In the genomic region with DNA sequence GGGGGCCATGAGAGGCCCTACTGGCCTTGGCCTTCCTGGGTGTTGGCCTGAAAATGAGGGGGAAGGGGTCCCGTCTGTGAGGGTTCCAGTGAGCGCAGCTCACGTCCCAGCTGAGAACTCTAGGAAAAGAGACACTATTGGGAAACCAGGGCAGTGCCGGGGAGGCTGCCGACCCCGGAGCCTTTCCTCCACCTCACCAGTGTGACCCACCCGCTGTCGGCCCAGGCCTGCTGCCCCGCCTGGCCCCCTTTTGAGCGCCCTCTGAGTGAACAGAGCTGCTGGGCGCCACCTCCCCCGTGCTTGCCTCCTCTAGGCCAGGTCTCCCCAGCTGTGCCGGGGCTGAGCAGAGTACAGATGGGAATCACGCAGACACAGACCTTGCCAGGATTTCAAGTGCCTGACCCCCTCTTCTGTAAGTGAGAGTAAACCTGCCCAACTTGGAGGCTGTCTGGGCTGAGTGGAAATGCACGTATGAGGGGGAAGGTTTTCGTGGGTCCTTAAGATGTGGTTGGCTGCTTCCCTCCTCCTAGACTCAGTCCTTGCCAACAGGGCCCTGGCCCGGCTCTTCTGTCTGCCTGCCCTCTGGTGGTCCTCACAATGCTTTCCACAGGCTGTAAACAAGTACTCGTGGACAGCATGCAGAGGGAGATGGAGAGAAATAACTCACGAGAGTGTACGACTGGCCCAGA, we compare ENCODE assay signal across 15 cellular contexts. TPM values are rescaled to one million over a fixed set of nuclear protein-coding genes. Genes with fewer than 3 reads are reported as not detected.
DNase-seq lines count a peak whose midpoint lies in the region; ATAC-seq and TF ChIP-seq lines count a peak whose summit lies in the region.
"Had no signal": no experiment of that assay in that cellular context is flagged by ENCODE, and none has a peak within 500 bp of the region (broad histone marks: within the 10 kb centered on the region; RNA-seq: fewer than 3 reads in every experiment).

No MANE protein-coding gene starts in this region.

- peak overlapping the region; percentile 64 for H2BK120ac ChIP-seq in neuronal stem cell (ENCODE audit: low read depth, low read length)

- peak overlapping the region; percentile 93 for H2BK15ac ChIP-seq in neuronal stem cell (ENCODE audit: low read length)

- H3K27ac ChIP-seq in CD8-positive, alpha-beta T cell (ENCODE audit: low read depth, low read length), result no peak overlapping the region
- H3K27ac ChIP-seq in ectodermal cell (ENCODE audit: insufficient read depth, low read depth, low read length, poor library complexity, severe bottlenecking) (peak overlapping the region; percentile 50), neuronal stem cell (replicated peaks; ENCODE audit: low read length) (no peak overlapping the region)

- ATAC-seq in CD8-positive, alpha-beta T cell, result no peak
- no peak for ATAC-seq in HG02870 (IDR thresholded peaks at IDR 0.05; ENCODE audit: unreplicated experiment)

- H3K27ac Mint-ChIP-seq in CD8-positive, alpha-beta T cell, result peak overlapping the region; percentile 41
- H3K27ac Mint-ChIP-seq in activated CD4-positive, alpha-beta T cell treated with anti-CD3 and anti-CD28 coated beads, Interleukin-2, amount 10 ng/mL, durations not matched to agents 7 days and 5 days, result no peak overlapping the region
- H3K27ac Mint-ChIP-seq: memory B cell had no signal

- H4K8ac ChIP-seq in neuronal stem cell (ENCODE audit: low read depth, low read length), result no peak overlapping the region

- POLR2A ChIA-PET in CD8-positive, alpha-beta T cell (lab: Charles Lee), result no interaction called here
- POLR2A ChIA-PET in activated CD4-positive, alpha-beta T cell treated with anti-CD3 and anti-CD28 coated beads, Interleukin-2, amount 10 ng/mL, durations not matched to agents 7 days and 5 days (lab: Charles Lee), result no interaction called here

- no peaks in the 10 kb centered on the region for H3K9me3 ChIP-seq in CD8-positive, alpha-beta T cell (ENCODE audit: low read length)
- H3K9me3 ChIP-seq in ectodermal cell (ENCODE audit: control insufficient read depth, low read length) (no peaks in the 10 kb centered on the region), neuronal stem cell (replicated peaks in 1 of 2; ENCODE audit: control insufficient read depth in 2 of 2, insufficient read depth in 1 of 2, low read depth in 1 of 2, low read length in 2 of 2) (peaks cover 0 to 2% of the 10 kb centered on the region in 2 donors)
- H3K9me3 ChIP-seq: upper lobe of left lung had no signal

- H3K14ac ChIP-seq in neuronal stem cell (ENCODE audit: low read length), result peak overlapping the region; percentile 1

- peaks cover 6% of the 10 kb centered on the region for H3K4me1 ChIP-seq in CD8-positive, alpha-beta T cell (ENCODE audit: insufficient read depth, low read length)
- H3K4me1 ChIP-seq in ectodermal cell (ENCODE audit: control insufficient read depth, insufficient read depth, low read length) (peaks cover 41% of the 10 kb centered on the region), neuronal stem cell (ENCODE audit: control insufficient read depth in 2 of 2, insufficient read depth in 1 of 2, low read depth in 1 of 2, low read length in 2 of 2) (peaks cover 3 to 24% of the 10 kb centered on the region in 2 donors)
- H3K4me1 ChIP-seq: upper lobe of left lung had no signal

- peak overlapping the region; percentile 71 for H2AFZ ChIP-seq in neuronal stem cell (ENCODE audit: low read length)

- peak overlapping the region; percentile 99 for H3K18ac ChIP-seq in neuronal stem cell (ENCODE audit: low read length)

- peaks cover 6% of the 10 kb centered on the region for H3K4me1 Mint-ChIP-seq in CD8-positive, alpha-beta T cell (ENCODE audit: low read depth)
- peaks cover 7% of the 10 kb centered on the region for H3K4me1 Mint-ChIP-seq in activated CD4-positive, alpha-beta T cell treated with anti-CD3 and anti-CD28 coated beads, Interleukin-2, amount 10 ng/mL, durations not matched to agents 7 days and 5 days

- H3K9ac ChIP-seq in neuronal stem cell (ENCODE audit: low read depth, low read length, poor library complexity), result no peak overlapping the region

- H2BK12ac ChIP-seq in neuronal stem cell (ENCODE audit: low read length), result peak overlapping the region; percentile 97

- H3K36me3 Mint-ChIP-seq in CD8-positive, alpha-beta T cell, result no peaks in the 10 kb centered on the region
- H3K36me3 Mint-ChIP-seq in activated CD4-positive, alpha-beta T cell treated with anti-CD3 and anti-CD28 coated beads, Interleukin-2, amount 10 ng/mL, durations not matched to agents 7 days and 5 days (ENCODE audit: low read depth), result no peaks in the 10 kb centered on the region

- H3K4ac ChIP-seq in neuronal stem cell (ENCODE audit: low read length), result peak overlapping the region; percentile 19

- peaks cover 5% of the 10 kb centered on the region for H3K27me3 Mint-ChIP-seq in CD8-positive, alpha-beta T cell (ENCODE audit: low read depth)
- H3K27me3 Mint-ChIP-seq in activated CD4-positive, alpha-beta T cell treated with anti-CD3 and anti-CD28 coated beads, Interleukin-2, amount 10 ng/mL, durations not matched to agents 7 days and 5 days, result peaks cover 8% of the 10 kb centered on the region

- WGBS in ectodermal cell, 2 experiments, result 75 to 76% methylated on average over 20 of the region's 20 CpGs
- no CpG with 5 or more reads among the region's 20 CpGs for WGBS in neuronal stem cell (ENCODE audit: extremely low coverage in 2 of 2, insufficient read length in 2 of 2, insufficient replicate concordance in 1 of 2), 2 donors

- no peaks in the 10 kb centered on the region for H3K9me3 Mint-ChIP-seq in CD8-positive, alpha-beta T cell
- H3K9me3 Mint-ChIP-seq in activated CD4-positive, alpha-beta T cell treated with anti-CD3 and anti-CD28 coated beads, Interleukin-2, amount 10 ng/mL, durations not matched to agents 7 days and 5 days, result no peaks in the 10 kb centered on the region

- H3K36me3 ChIP-seq in CD8-positive, alpha-beta T cell (ENCODE audit: insufficient read depth, low read length), result no peaks in the 10 kb centered on the region
- no peaks in the 10 kb centered on the region for H3K36me3 ChIP-seq in ectodermal cell (ENCODE audit: control insufficient read depth, insufficient read depth, low read length)
- no peaks in the 10 kb centered on the region for H3K36me3 ChIP-seq in neuronal stem cell (replicated peaks in 1 of 2; ENCODE audit: control insufficient read depth in 2 of 2, insufficient read depth in 2 of 2, low read length in 2 of 2)
- H3K36me3 ChIP-seq: upper lobe of left lung had no signal

- DNase-seq in CD8-positive, alpha-beta T cell, result no peak
- DNase-seq in NCI-H2227 treated with DMSO at 0.1 percent for 48 hours (lab: John Stamatoyannopoulos, UW), result peak; percentile 57
- no peak for DNase-seq in neuronal stem cell (ENCODE audit: low spot score)
- no peak for DNase-seq in activated CD4-positive, alpha-beta T cell treated with anti-CD3 and anti-CD28 coated beads, Interleukin-2, amount 10 ng/mL, durations not matched to agents 7 days and 5 days
- no peak for DNase-seq in activated T-cell treated with anti-CD3 and anti-CD28 coated beads, Interleukin-2, amount 50 U/mL, for 48 hours
- DNase-seq in HT-29 (ENCODE audit: low spot score), result no peak
- DNase-seq: activated CD8-positive, alpha-beta memory T cell treated with anti-CD3 and anti-CD28 coated beads for 24 hours; activated naive CD4-positive, alpha-beta T cell treated with Interleukin-2 at 50 U/mL for 16 hours; DMS53; MM.1S; stimulated activated CD4-positive, alpha-beta T cell treated with anti-CD3 and anti-CD28 coated beads, Interleukin-15, amount 100 ng/mL, for 24 hours; upper lobe of left lung had no signal

- H3K23ac ChIP-seq in neuronal stem cell (ENCODE audit: low read depth, low read length, poor library complexity), result no peak overlapping the region

- TF ChIP-seq CTCF in CD8-positive, alpha-beta T cell (IDR thresholded peaks at IDR 0.05), result no peak

- H2BK5ac ChIP-seq in neuronal stem cell (ENCODE audit: low read length), result peak overlapping the region; percentile 15

- H3K4me3 ChIP-seq in CD8-positive, alpha-beta T cell (ENCODE audit: low read depth, low read length), result no peak overlapping the region
- H3K4me3 ChIP-seq in ectodermal cell (ENCODE audit: insufficient read depth, low read depth, low read length) (no peak overlapping the region), neuronal stem cell (ENCODE audit: low read length in 2 of 2) (no peak overlapping the region)
- H3K4me3 ChIP-seq: upper lobe of left lung had no signal

- H4K91ac ChIP-seq in neuronal stem cell (ENCODE audit: low read depth, low read length, poor library complexity), result peak overlapping the region; percentile 87

- H3K4me3 Mint-ChIP-seq in CD8-positive, alpha-beta T cell, result no peak overlapping the region
- no peak overlapping the region for H3K4me3 Mint-ChIP-seq in activated CD4-positive, alpha-beta T cell treated with anti-CD3 and anti-CD28 coated beads, Interleukin-2, amount 10 ng/mL, durations not matched to agents 7 days and 5 days
- H3K4me3 Mint-ChIP-seq: memory B cell had no signal

- H3K79me1 ChIP-seq in neuronal stem cell (ENCODE audit: low read depth, low read length), result no peaks in the 10 kb centered on the region

- no peaks in the 10 kb centered on the region for H3K27me3 ChIP-seq in CD8-positive, alpha-beta T cell (ENCODE audit: insufficient read depth, low read length)
- H3K27me3 ChIP-seq in ectodermal cell (ENCODE audit: control insufficient read depth, insufficient read depth, low read length, poor library complexity, severe bottlenecking) (no peaks in the 10 kb centered on the region), neuronal stem cell (ENCODE audit: control insufficient read depth in 3 of 3, insufficient read depth in 3 of 3, low read depth in 1 of 3, low read length in 3 of 3) (no peaks in the 10 kb centered on the region)
- H3K27me3 ChIP-seq: upper lobe of left lung had no signal

- CTCF ChIA-PET in CD8-positive, alpha-beta T cell (lab: Charles Lee), result no interaction called here
- CTCF ChIA-PET in activated CD4-positive, alpha-beta T cell treated with anti-CD3 and anti-CD28 coated beads, Interleukin-2, amount 10 ng/mL, durations not matched to agents 7 days and 5 days (lab: Charles Lee), result no interaction called here

- H3K4me2 ChIP-seq in neuronal stem cell (ENCODE audit: insufficient read depth, low read length, poor library complexity, severe bottlenecking), result no peak overlapping the region

- intact Hi-C loops in CD8-positive, alpha-beta T cell (cut with DNase I, micrococcal nuclease), result no loop called here

- H2AK5ac ChIP-seq in neuronal stem cell (ENCODE audit: low read depth, low read length), result peak overlapping the region; percentile 95

RNA-seq across cellular contexts. Expression of gene ARHGEF4, which starts 17.3 kb away (rescaled TPM):
- 1 to 10 TPM; 4.6 to 5.5 TPM for total RNA-seq in CD8-positive, alpha-beta T cell
- polyA plus RNA-seq in ectodermal cell (2013, experiment 1 of 4), result 29.6 TPM
- 30.9 TPM for polyA plus RNA-seq in ectodermal cell (2013, experiment 2 of 4)
- 33.0 TPM for polyA plus RNA-seq in ectodermal cell (2013, experiment 3 of 4)
- 34.5 TPM for polyA plus RNA-seq in ectodermal cell (2013, experiment 4 of 4)
- 38.1 TPM for polyA plus RNA-seq in neuronal stem cell (2013, experiment 1 of 2)
- polyA plus RNA-seq in neuronal stem cell (2013, experiment 2 of 2), result 36.3 TPM
- under 1 TPM; 0.40 to 0.47 TPM for total RNA-seq in activated CD4-positive, alpha-beta T cell treated with anti-CD3 and anti-CD28 coated beads, Interleukin-2, amount 10 ng/mL, durations not matched to agents 7 days and 5 days
- total RNA-seq in HT-29 (2014; rRNA removed; shearing (Covaris generic)), result 0.13 and 0.15 TPM in 2 replicates
